In genomic region chr2:146621656-146622055, GRCh38 we compare ENCODE assay signal across 27 cellular contexts.
"Had no signal": no experiment of that assay in that cellular context is flagged by ENCODE, and none has a peak within 500 bp of the region (broad histone marks: within the 10 kb centered on the region; RNA-seq: fewer than 3 reads in every experiment).

No MANE protein-coding gene starts in this region.

- H3K4me3 ChIP-seq: coronary artery, dorsolateral prefrontal cortex, esophagus squamous epithelium, gastrocnemius medialis, heart right ventricle, left lung, lower lobe of right lung, mucosa of descending colon had no signal

- H3K4me3 Mint-ChIP-seq: mesothelial cell of epicardium, naive B cell had no signal

- FAIRE-seq: colon, endothelial cell of umbilical vein, islet of Langerhans, keratinocyte had no signal

- H3K4me1 ChIP-seq: esophagus squamous epithelium, gastrocnemius medialis, heart right ventricle, left lung, lower lobe of right lung had no signal

- H3K9me3 ChIP-seq: esophagus squamous epithelium, gastrocnemius medialis, lower lobe of right lung had no signal

- ATAC-seq: esophagus mucosa, gastrocnemius medialis, heart right ventricle, left cardiac atrium, left lung, left ventricle myocardium superior, lower lobe of right lung, mucosa of descending colon had no signal

- H3K27ac ChIP-seq: coronary artery, dorsolateral prefrontal cortex, esophagus squamous epithelium, gastrocnemius medialis, heart right ventricle, left lung, lower lobe of right lung had no signal

- H3K4me1 Mint-ChIP-seq: naive B cell had no signal

- H3K27me3 ChIP-seq: dorsolateral prefrontal cortex, esophagus squamous epithelium, gastrocnemius medialis, heart right ventricle, left lung had no signal

- DNase-seq: dermis blood vessel endothelial cell; dorsolateral prefrontal cortex; effector CD4-positive, alpha-beta T cell; effector memory CD4-positive, alpha-beta T cell; erythroblast; esophagus squamous epithelium; foreskin fibroblast; foreskin melanocyte; gastrocnemius medialis; glutamatergic neuron; head of caudate nucleus; heart right ventricle; hippocampal formation; left cardiac atrium; left lung; left ventricle myocardium superior; lower lobe of right lung; mesenchymal stem cell; mucosa of descending colon; naive B cell had no signal

- H3K27me3 Mint-ChIP-seq: naive B cell had no signal

- H3K36me3 ChIP-seq: esophagus squamous epithelium, gastrocnemius medialis, heart right ventricle, left lung, lower lobe of right lung had no signal

- H3K27ac Mint-ChIP-seq: mesothelial cell of epicardium had no signal

- H3K36me3 Mint-ChIP-seq: naive B cell had no signal
